In genomic region chr5:132420706-132421272, GRCh38 we compare ENCODE assay signal across 8 cellular contexts. TPM values are rescaled to one million over a fixed set of nuclear protein-coding genes. Genes with fewer than 3 reads are reported as not detected.
A peak's percentile ranks its signal among the peaks of the same experiment; 100 is the strongest.
DNase-seq lines count a peak whose midpoint lies in the region; ATAC-seq and TF ChIP-seq lines count a peak whose summit lies in the region.

No MANE protein-coding gene starts in this region.

- peaks cover 93% of the 10 kb centered on the region for H3K4me1 Mint-ChIP-seq in central memory CD8-positive, alpha-beta T cell

- peaks cover 54% of the 10 kb centered on the region for H3K36me3 Mint-ChIP-seq in central memory CD8-positive, alpha-beta T cell (ENCODE audit: insufficient read depth)

- no peaks in the 10 kb centered on the region for H3K9me3 ChIP-seq in BLaER1 treated with 17β-estradiol and CSF1 and Interleukin-3, amounts not matched to agents 10 nM and 100 nM (replicated peaks in 1 of 11)
- no peaks in the 10 kb centered on the region for H3K9me3 ChIP-seq in gastrocnemius medialis

- peak overlapping the region; percentile 89 to 99 (median 93) for H3K4me2 ChIP-seq in BLaER1 treated with 17β-estradiol and CSF1 and Interleukin-3, amounts not matched to agents 10 nM and 100 nM

- intact Hi-C loops in gastrocnemius medialis (cut with DNase I; ENCODE audit: low total_unique reads), result no loop called here

- ATAC-seq in GM19395 (IDR thresholded peaks at IDR 0.05; ENCODE audit: unreplicated experiment) (peak; percentile 51), gastrocnemius medialis (no peak)
- ATAC-seq in central memory CD8-positive, alpha-beta T cell (replicated peaks; ENCODE audit: extremely low read depth, poor library complexity, severe bottlenecking), result no peak

- H3K4me3 Mint-ChIP-seq in central memory CD8-positive, alpha-beta T cell, result peak overlapping the region; percentile 75

- H3K27ac ChIP-seq in BLaER1 treated with 17β-estradiol and CSF1 and Interleukin-3, amounts not matched to agents 10 nM and 100 nM, result peak overlapping the region; percentile 46 to 100 (median 99); a peak in 21 of 22 replicates
- H3K27ac ChIP-seq in gastrocnemius medialis, result peak overlapping the region; percentile 87 to 99 (median 94)

- H3K9me3 Mint-ChIP-seq in central memory CD8-positive, alpha-beta T cell, result no peaks in the 10 kb centered on the region

- H3K36me3 ChIP-seq in BLaER1 treated with 17β-estradiol and CSF1 and Interleukin-3, amounts not matched to agents 10 nM and 100 nM, result peaks cover 0 to 69% (median 40%) of the 10 kb centered on the region in 11 experiments; a peak in 13 of 22 replicates
- no peaks in the 10 kb centered on the region for H3K36me3 ChIP-seq in gastrocnemius medialis

- in situ Hi-C loops in KBM-7 (cut with MboI; ENCODE audit: low pct_unique_long_range_greater_than_20kb, low sequenced_read_pairs), result no loop called here
- in situ Hi-C loops in gastrocnemius medialis (cut with MboI; ENCODE audit: low sequenced_read_pairs in 4 of 4), result loop anchor here in 3 of 4 donors (5.0 to 10.0 kb wide), 3 partner anchors 67 to 77 kb away; partner anchors contain the start of gene IRF1 (in 1 of the 3)

- no peak for TF ChIP-seq POLR2A in gastrocnemius medialis (IDR thresholded peaks at IDR 0.05)

- peak overlapping the region; percentile 51 to 99 (median 97); a peak in 20 of 22 replicates for H3K9ac ChIP-seq in BLaER1 treated with 17β-estradiol and CSF1 and Interleukin-3, amounts not matched to agents 10 nM and 100 nM

- H4K20me1 ChIP-seq in BLaER1 treated with 17β-estradiol and CSF1 and Interleukin-3, amounts not matched to agents 10 nM and 100 nM, result peaks cover 0 to 14% (median 0%) of the 10 kb centered on the region in 11 experiments; a peak in 3 of 22 replicates

- H3K4me1 ChIP-seq in BLaER1 treated with 17β-estradiol and CSF1 and Interleukin-3, amounts not matched to agents 10 nM and 100 nM, result peaks cover 85 to 100% (median 98%) of the 10 kb centered on the region in 10 experiments
- H3K4me1 ChIP-seq in gastrocnemius medialis, result peaks cover 92 to 94% of the 10 kb centered on the region in 2 donors

- H3K4me3 ChIP-seq in BLaER1 treated with 17β-estradiol and CSF1 and Interleukin-3, amounts not matched to agents 10 nM and 100 nM, result peak overlapping the region in 8 of 10 experiments; percentile 7 to 87 (median 62); a peak in 14 of 20 replicates
- no peak overlapping the region for H3K4me3 ChIP-seq in gastrocnemius medialis

- peak overlapping the region; percentile 98 for H3K27ac Mint-ChIP-seq in central memory CD8-positive, alpha-beta T cell (ENCODE audit: low read depth)

- TF ChIP-seq CTCF in gastrocnemius medialis (IDR thresholded peaks at IDR 0.05 in 4 of 5, conservative IDR thresholded peaks at IDR 0.05 in 1 of 5), result no peak

- DNase-seq in KBM-7 (peak; percentile 77), gastrocnemius medialis (no peak), iPS-NIHi11 (ENCODE audit: low spot score) (no peak), amniotic stem cell (lab: John Stamatoyannopoulos, UW) (no peak), activated gamma-delta T cell treated with Interleukin-2 at 50 U/mL for 16 hours (no peak)
- DNase-seq in central memory CD8-positive, alpha-beta T cell (ENCODE audit: low spot score in 2 of 2), result no peak

- no peaks in the 10 kb centered on the region for H3K27me3 ChIP-seq in BLaER1 treated with 17β-estradiol and CSF1 and Interleukin-3, amounts not matched to agents 10 nM and 100 nM
- H3K27me3 ChIP-seq in gastrocnemius medialis, result no peaks in the 10 kb centered on the region

- H3K27me3 Mint-ChIP-seq in central memory CD8-positive, alpha-beta T cell, result no peaks in the 10 kb centered on the region

RNA-seq across cellular contexts. Expression of gene SLC22A5, which starts 51.3 kb away (rescaled TPM):
- total RNA-seq in gastrocnemius medialis, result 100 to 1,000 TPM in 1 of 4 donors, 10 to 100 TPM in 3; 56.2 to 116 (median 79.2) TPM

Comparison
In these comparisons a context has a peak if more than half of its experiments do, and no peak if none do; other contexts are left out.
1. H3K4me3 ChIP-seq: peak in BLaER1 treated with 17β-estradiol and CSF1 and Interleukin-3, amounts not matched to agents 10 nM and 100 nM (8 of 10); none in gastrocnemius medialis (0 of 4).